In the genomic region with DNA sequence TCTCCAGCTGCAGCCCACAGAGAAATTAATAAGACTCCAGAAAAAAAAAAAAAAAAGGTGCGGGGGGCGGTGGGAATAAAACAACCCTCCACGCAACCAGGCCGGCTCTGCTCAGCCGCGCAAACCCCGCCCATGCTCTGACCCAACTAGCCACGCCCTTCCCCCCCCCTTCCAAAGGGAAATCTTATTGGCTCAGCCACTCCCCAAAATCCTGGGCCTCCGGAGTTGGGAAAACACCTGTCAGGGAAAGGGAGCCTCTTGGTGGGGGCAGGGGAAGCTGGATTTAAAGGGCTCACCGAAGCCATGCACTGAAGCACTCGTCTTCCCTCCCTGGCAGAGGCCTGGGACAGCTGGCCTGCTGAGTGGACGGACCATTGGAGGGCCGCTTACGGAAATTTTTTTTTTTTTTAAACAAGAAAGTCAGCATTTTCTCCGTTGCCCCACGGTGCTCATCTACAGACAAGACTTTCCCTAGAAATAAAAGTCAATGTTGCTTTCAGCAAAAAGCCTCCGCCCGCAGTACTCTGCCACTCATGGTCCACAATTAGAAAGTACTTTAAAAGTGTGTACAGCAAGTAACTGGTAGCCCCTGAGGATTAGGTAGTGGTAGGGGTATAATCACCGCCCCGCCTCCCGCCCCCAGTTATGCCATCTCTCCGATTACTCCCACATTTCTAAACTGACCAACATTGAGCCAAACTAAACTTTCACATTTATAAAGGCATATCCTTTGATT, we compare ENCODE assay signal across 8 cellular contexts. TPM values are rescaled to one million over a fixed set of nuclear protein-coding genes. Genes with fewer than 3 reads are reported as not detected.
DNase-seq lines count a peak whose midpoint lies in the region; TF ChIP-seq lines count a peak whose summit lies in the region.

No MANE protein-coding gene starts in this region.

- H2AFZ ChIP-seq in KMS-11 (ENCODE audit: low read depth) (peak overlapping the region; percentile 50), Karpas-422 (ENCODE audit: low read length) (no peak overlapping the region)

- H3K27me3 ChIP-seq in BLaER1 (peaks cover 49% of the 10 kb centered on the region), KMS-11 (ENCODE audit: insufficient read depth, low read depth) (no peaks in the 10 kb centered on the region), Karpas-422 (ENCODE audit: low read length) (no peaks in the 10 kb centered on the region)

- H3K4me1 Mint-ChIP-seq in brain = peaks cover 26% of the 10 kb centered on the region

- TF ChIP-seq CTCF in KMS-11 (conservative IDR thresholded peaks at IDR 0.05; ENCODE audit: low read depth, low read length) (no peak), brain (conservative IDR thresholded peaks at IDR 0.05) (no peak)

- H3K9me2 ChIP-seq in Karpas-422 (replicated peaks; ENCODE audit: insufficient read depth, low read length) = no peaks in the 10 kb centered on the region

- H3K9ac ChIP-seq in BLaER1 (no peak overlapping the region), KMS-11 (no peak overlapping the region; the same call in 1 of the 2 replicates), Karpas-422 (ENCODE audit: low read length) (no peak overlapping the region)

- H3K4me3 Mint-ChIP-seq in brain = peak overlapping the region; percentile 88 to 96 (median 95)

- H3K4me3 ChIP-seq in BLaER1 (peak overlapping the region; percentile 68), KMS-11 (IDR thresholded peaks at IDR 0.05; ENCODE audit: insufficient read depth, low read depth, low read length) (no peak overlapping the region), skin epidermis (peak overlapping the region; percentile 18 to 52 (median 29)), Karpas-422 (ENCODE audit: low read length) (no peak overlapping the region)

- no peaks in the 10 kb centered on the region for H4K20me1 ChIP-seq in BLaER1
- H4K20me1 ChIP-seq in KMS-11 (ENCODE audit: insufficient read depth) = no peaks in the 10 kb centered on the region
- H4K20me1 ChIP-seq in Karpas-422 (ENCODE audit: insufficient read depth, low read depth, low read length) = no peaks in the 10 kb centered on the region

- H3K36me3 ChIP-seq in BLaER1 (no peaks in the 10 kb centered on the region), KMS-11 (ENCODE audit: insufficient read depth) (no peaks in the 10 kb centered on the region), Karpas-422 (ENCODE audit: insufficient read depth, low read length) (no peaks in the 10 kb centered on the region)

- H3K36me3 Mint-ChIP-seq in brain = no peaks in the 10 kb centered on the region

- peak overlapping the region in 4 of 5 experiments; percentile 59 to 97 (median 86) for H3K27ac Mint-ChIP-seq in brain

- H3K27ac ChIP-seq in BLaER1 (no peak overlapping the region), KMS-11 (no peak overlapping the region), skin epidermis (no peak overlapping the region), Karpas-422 (ENCODE audit: low read length) (no peak overlapping the region)

- peak overlapping the region; percentile 89 for H3K4me2 ChIP-seq in BLaER1
- no peak overlapping the region for H3K4me2 ChIP-seq in KMS-11
- H3K4me2 ChIP-seq in Karpas-422 (ENCODE audit: low read depth, low read length, poor library complexity, severe bottlenecking) = no peak overlapping the region

- peak; percentile 73 for DNase-seq in islet precursor cell
- no peak for DNase-seq in Karpas-422
- no peak for DNase-seq in activated CD4-positive, alpha-beta T cell treated with anti-CD3 and anti-CD28 coated beads, Interleukin-2, amount 50 U/mL, for 4 hours
- no peak for DNase-seq in NAMALWA (ENCODE audit: low spot score)

- H3K9me3 ChIP-seq in BLaER1 (peaks cover 30% of the 10 kb centered on the region), Karpas-422 (ENCODE audit: low read length) (peaks cover 9% of the 10 kb centered on the region)

- H3K27me3 Mint-ChIP-seq in brain = peaks cover 79% of the 10 kb centered on the region

- H3K79me2 ChIP-seq in KMS-11 (ENCODE audit: insufficient read depth, low read depth) (no peaks in the 10 kb centered on the region), Karpas-422 (ENCODE audit: low read length) (no peaks in the 10 kb centered on the region)

- H3K4me1 ChIP-seq in BLaER1 = peaks cover 4% of the 10 kb centered on the region; the same call in 1 of the 2 replicates
- no peaks in the 10 kb centered on the region for H3K4me1 ChIP-seq in KMS-11 (ENCODE audit: low read depth, poor library complexity, severe bottlenecking)
- H3K4me1 ChIP-seq in Karpas-422 (ENCODE audit: low read length) = no peaks in the 10 kb centered on the region

- H3K9me3 Mint-ChIP-seq in brain = peaks cover 0 to 5% (median 0%) of the 10 kb centered on the region in 5 experiments

RNA-seq across cellular contexts. Expression of a gene that starts 0.7 kb away (rescaled TPM):
- polyA plus RNA-seq in brain (ENCODE audit: insufficient read depth, low read depth, low replicate concordance) = 0.81 TPM
- not detected in 2 replicates for total RNA-seq in Karpas-422 (2014; rRNA removed; shearing (Covaris generic); ENCODE audit: low replicate concordance)

Comparison
In these comparisons a context has a peak if more than half of its experiments do, and no peak if none do; other contexts are left out.
1. H3K4me3 ChIP-seq: peak in BLaER1 (single experiment) and skin epidermis (7 of 7); none in KMS-11 (single experiment) and Karpas-422 (single experiment).